Comparison of ENCODE assay signal across 17 cellular contexts in the genomic region with DNA sequence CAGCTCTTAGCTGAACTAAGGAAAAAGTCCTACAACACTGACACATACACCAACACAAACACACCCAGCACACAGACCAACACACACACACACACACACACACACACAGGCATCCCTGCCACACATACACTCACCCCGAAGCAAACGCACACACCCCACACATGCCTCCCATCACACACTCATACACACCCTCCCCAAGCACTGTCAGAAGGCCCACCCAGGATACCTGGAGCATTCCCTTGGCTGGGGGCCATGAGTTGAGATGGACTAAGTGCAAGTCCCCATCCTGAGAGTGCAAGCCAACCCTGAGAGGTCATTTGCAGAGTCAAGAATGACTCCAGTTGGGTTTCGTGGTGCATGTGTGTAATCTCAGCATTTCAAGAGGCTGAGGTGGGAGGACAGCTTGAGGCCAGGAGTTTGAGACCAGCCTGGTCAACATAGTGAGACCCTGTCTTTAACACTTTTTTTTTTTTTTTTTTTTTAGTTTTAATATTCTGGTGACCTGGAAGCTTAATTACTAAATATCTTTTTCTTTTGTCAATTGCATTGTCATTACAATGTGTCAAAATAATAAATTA.
DNase-seq lines count a peak whose midpoint lies in the region; ATAC-seq, FAIRE-seq and TF ChIP-seq lines count a peak whose summit lies in the region.
"Had no signal": no experiment of that assay in that cellular context is flagged by ENCODE, and none has a peak within 500 bp of the region (broad histone marks: within the 10 kb centered on the region; RNA-seq: fewer than 3 reads in every experiment).

No MANE protein-coding gene starts in this region.

- H3K4me3 ChIP-seq in IMR-90 (ENCODE audit: insufficient read depth, low read depth, low read length) (no peak overlapping the region), sigmoid colon (no peak overlapping the region)
- H3K4me3 ChIP-seq: Peyer's patch, SK-N-MC had no signal

- CTCF ChIA-PET in IMR-90 (lab: Yijun Ruan, JAX) = no interaction called here

- TF ChIP-seq RAD21 in IMR-90 (IDR thresholded peaks at IDR 0.05; ENCODE audit: low read length) = no peak

- no peak overlapping the region for H4K8ac ChIP-seq in IMR-90 (ENCODE audit: low read depth in 2 of 2, low read length in 2 of 2)

- FAIRE-seq in GM12892 (lab: Jason Lieb, UNC) = no peak

- no TSS peak for BruUV-seq in IMR-90 (replicated peaks; lab: Mats Ljungman, UMichigan)

- 0 out of 2 replicates have a peak, but pooled peaks cover 6% of the 10 kb centered on the region for H3K9me1 ChIP-seq in IMR-90 (ENCODE audit: insufficient read depth, low read length)

- intact Hi-C loops in CD14-positive monocyte (cut with micrococcal nuclease) = no loop called here
- intact Hi-C loops in IMR-90 (cut with micrococcal nuclease) = no loop called here
- intact Hi-C loops in sigmoid colon (cut with DNase I) = no loop called here

- no peak for TF ChIP-seq EP300 in sigmoid colon (IDR thresholded peaks at IDR 0.05)

- H3K4ac ChIP-seq in IMR-90 (ENCODE audit: low read depth, low read length) = peak overlapping the region; percentile 43; the same call in 1 of the 2 replicates

- H3K27me3 Mint-ChIP-seq in CD14-positive monocyte (ENCODE audit: low read depth in 3 of 3) (peaks cover 0 to 1% (median 0%) of the 10 kb centered on the region in 3 donors), mesothelial cell of epicardium (ENCODE audit: low read depth) (no peaks in the 10 kb centered on the region)
- H3K27me3 Mint-ChIP-seq: CD4-positive, alpha-beta memory T cell had no signal

- H3K56ac ChIP-seq in IMR-90 (ENCODE audit: extremely low read depth, insufficient read depth, low read length) = no peak overlapping the region

- H2BK5ac ChIP-seq in IMR-90 (ENCODE audit: low read depth, low read length, poor library complexity, severe bottlenecking) = no peak overlapping the region

- POLR2A ChIA-PET in IMR-90 (lab: Charles Lee; ENCODE audit: unreplicated experiment) = no interaction called here

- H4K91ac ChIP-seq in IMR-90 (ENCODE audit: insufficient read depth, low read depth, low read length) = no peak overlapping the region

- no peak overlapping the region for H2BK20ac ChIP-seq in IMR-90 (ENCODE audit: low read depth, low read length)

- peak overlapping the region; percentile 23 for H2AFZ ChIP-seq in IMR-90 (replicated peaks; ENCODE audit: low read length, poor library complexity)

- no peaks in the 10 kb centered on the region for H3K36me3 ChIP-seq in IMR-90 (ENCODE audit: control insufficient read depth, insufficient read depth, low read length)
- H3K36me3 ChIP-seq in sigmoid colon = no peaks in the 10 kb centered on the region
- H3K36me3 ChIP-seq: Peyer's patch had no signal

- H3K23ac ChIP-seq in IMR-90 (ENCODE audit: low read depth, low read length) = no peak overlapping the region

- H4K20me1 ChIP-seq in IMR-90 (ENCODE audit: insufficient read depth, low read length) = no peaks in the 10 kb centered on the region

- 80% methylated on average over 1 of the region's 3 CpGs; no CpG with 5 or more reads in 1 of the 2 experiments for WGBS in IMR-90 (ENCODE audit: extremely low coverage in 2 of 2, insufficient read length in 1 of 2), 2 experiments
- WGBS in sigmoid colon, 2 donors = 91 to 96% methylated on average over 3 of the region's 3 CpGs

- H3K14ac ChIP-seq in IMR-90 (replicated peaks; ENCODE audit: low read depth, low read length) = no peak overlapping the region; the same call in 1 of the 2 replicates

- H3K4me2 ChIP-seq in IMR-90 (ENCODE audit: low read depth, low read length) = no peak overlapping the region

- H3K36me3 Mint-ChIP-seq in CD14-positive monocyte (no peaks in the 10 kb centered on the region), mesothelial cell of epicardium (peaks cover 4% of the 10 kb centered on the region)
- H3K36me3 Mint-ChIP-seq: CD4-positive, alpha-beta memory T cell had no signal

- peak overlapping the region in 5 of 7 donors; percentile 14 to 90 (median 70) for H3K27ac Mint-ChIP-seq in CD14-positive monocyte
- peak overlapping the region; percentile 51 for H3K27ac Mint-ChIP-seq in mesothelial cell of epicardium
- H3K27ac Mint-ChIP-seq: HFFc6 had no signal

- TF ChIP-seq POLR2A in IMR-90 (IDR thresholded peaks at IDR 0.05; ENCODE audit: low read depth, low read length) = no peak
- TF ChIP-seq POLR2A in sigmoid colon (IDR thresholded peaks at IDR 0.05) = no peak
- no peak for TF ChIP-seq POLR2A in GM12892 (IDR thresholded peaks at IDR 0.05; ENCODE audit: low read depth, low read length)

- dilution Hi-C loops in IMR-90 (cut with HindIII; ENCODE audit: low sequenced_read_pairs, unreplicated experiment) = no loop called here

- H4K5ac ChIP-seq in IMR-90 (ENCODE audit: low read depth, low read length) = no peak overlapping the region

- no peak overlapping the region for H2AK9ac ChIP-seq in IMR-90 (replicated peaks; ENCODE audit: low read depth, low read length, poor library complexity)

- H2AK5ac ChIP-seq in IMR-90 (ENCODE audit: low read depth, low read length) = peak overlapping the region; percentile 15; the same call in 1 of the 2 replicates

- in situ Hi-C loops in IMR-90 (cut with MboI; ENCODE audit: low sequenced_read_pairs) = no loop called here

- H3K4me1 Mint-ChIP-seq in CD14-positive monocyte (peaks cover 43% of the 10 kb centered on the region), mesothelial cell of epicardium (peaks cover 25% of the 10 kb centered on the region)
- H3K4me1 Mint-ChIP-seq: CD4-positive, alpha-beta memory T cell had no signal

- no peak overlapping the region for H3K27ac ChIP-seq in IMR-90 (ENCODE audit: insufficient read depth, low read length)
- H3K27ac ChIP-seq in sigmoid colon = no peak overlapping the region
- H3K27ac ChIP-seq: SK-N-MC had no signal

- H3K4me3 Mint-ChIP-seq in CD14-positive monocyte (peak overlapping the region in 1 of 2 donors; percentile 13), mesothelial cell of epicardium (no peak overlapping the region)
- H3K4me3 Mint-ChIP-seq: CD4-positive, alpha-beta memory T cell; HFFc6 had no signal

- no peaks in the 10 kb centered on the region for H3K27me3 ChIP-seq in IMR-90 (ENCODE audit: control insufficient read depth, insufficient read depth, low read length)
- H3K27me3 ChIP-seq in sigmoid colon = no peaks in the 10 kb centered on the region
- H3K27me3 ChIP-seq: Peyer's patch had no signal

- H3K4me1 ChIP-seq in IMR-90 (ENCODE audit: control insufficient read depth, insufficient read depth, low read length) = peaks cover 5% of the 10 kb centered on the region; the same call in 1 of the 2 replicates
- H3K4me1 ChIP-seq in sigmoid colon = no peaks in the 10 kb centered on the region

- no peak overlapping the region for H2BK120ac ChIP-seq in IMR-90 (ENCODE audit: low read depth, low read length)

- TF ChIP-seq CTCF in CD14-positive monocyte (IDR thresholded peaks at IDR 0.05) = no peak
- TF ChIP-seq CTCF in IMR-90 (conservative IDR thresholded peaks at IDR 0.05; ENCODE audit: low read depth, low read length) = no peak
- no peak for TF ChIP-seq CTCF in mesothelial cell of epicardium (IDR thresholded peaks at IDR 0.05; ENCODE audit: unreplicated experiment)
- TF ChIP-seq CTCF in sigmoid colon (IDR thresholded peaks at IDR 0.05) = no peak

- ATAC-seq in IMR-90 (ENCODE audit: low read depth) (no peak), HG03442 (IDR thresholded peaks at IDR 0.05; ENCODE audit: unreplicated experiment) (no peak)

- H3K79me1 ChIP-seq in IMR-90 (ENCODE audit: low read depth in 1 of 2, low read length in 2 of 2) = no peaks in the 10 kb centered on the region

- DNase-seq in CD14-positive monocyte (ENCODE audit: low spot score) (no peak), IMR-90 (no peak), mesothelial cell of epicardium (ENCODE audit: low spot score in 2 of 2, unreplicated experiment in 2 of 2) (peak in 1 of 2 experiments; percentile 22), sigmoid colon (peak; percentile 61), cerebellar cortex (ENCODE audit: low spot score) (no peak), GM12892 (ENCODE audit: insufficient read length) (no peak)
- DNase-seq: ACHN; AML-193; CD4-positive, alpha-beta memory T cell; HFFc6; NCI-H1105; NCI-H1694; NCI-H2227 treated with DMSO at 0.1 percent for 48 hours; NCI-H524; Peyer's patch had no signal

- H3K9me3 Mint-ChIP-seq in CD14-positive monocyte = peaks cover 0 to 6% (median 2%) of the 10 kb centered on the region in 7 donors
- H3K9me3 Mint-ChIP-seq in mesothelial cell of epicardium = peaks cover 20% of the 10 kb centered on the region

- H3K9me3 ChIP-seq in IMR-90 (ENCODE audit: control insufficient read depth, insufficient read depth, low read length) (no peaks in the 10 kb centered on the region), sigmoid colon (no peaks in the 10 kb centered on the region)
- H3K9me3 ChIP-seq: Peyer's patch had no signal

- no peak overlapping the region for H2BK15ac ChIP-seq in IMR-90 (ENCODE audit: low read depth, low read length)

- H3K9ac ChIP-seq in IMR-90 (ENCODE audit: low read depth, low read length) = no peak overlapping the region

- H3K18ac ChIP-seq in IMR-90 (ENCODE audit: low read depth, low read length) = no peak overlapping the region

TF ChIP-seq in IMR-90, 13 proteins besides CTCF, POLR2A, EP300 and RAD21 (continues in another document):
- TF ChIP-seq BHLHE40 (IDR thresholded peaks at IDR 0.05; ENCODE audit: low read depth, low read length) (no peak), MAFK (IDR thresholded peaks at IDR 0.05; ENCODE audit: low read depth, low read length) (no peak), MXI1 (IDR thresholded peaks at IDR 0.05; ENCODE audit: borderline replicate concordance, low read depth, low read length) (no peak), RCOR1 (IDR thresholded peaks at IDR 0.05; ENCODE audit: insufficient replicate concordance, low read length) (no peak), CHD1 (IDR thresholded peaks at IDR 0.05; ENCODE audit: low read depth, low read length) (no peak)
- TF ChIP-seq, protein P1, sequence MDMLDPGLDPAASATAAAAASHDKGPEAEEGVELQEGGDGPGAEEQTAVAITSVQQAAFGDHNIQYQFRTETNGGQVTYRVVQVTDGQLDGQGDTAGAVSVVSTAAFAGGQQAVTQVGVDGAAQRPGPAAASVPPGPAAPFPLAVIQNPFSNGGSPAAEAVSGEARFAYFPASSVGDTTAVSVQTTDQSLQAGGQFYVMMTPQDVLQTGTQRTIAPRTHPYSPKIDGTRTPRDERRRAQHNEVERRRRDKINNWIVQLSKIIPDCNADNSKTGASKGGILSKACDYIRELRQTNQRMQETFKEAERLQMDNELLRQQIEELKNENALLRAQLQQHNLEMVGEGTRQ (IDR thresholded peaks at IDR 0.05; ENCODE audit: low read depth, low read length) = no peak
- TF ChIP-seq, protein P2, sequence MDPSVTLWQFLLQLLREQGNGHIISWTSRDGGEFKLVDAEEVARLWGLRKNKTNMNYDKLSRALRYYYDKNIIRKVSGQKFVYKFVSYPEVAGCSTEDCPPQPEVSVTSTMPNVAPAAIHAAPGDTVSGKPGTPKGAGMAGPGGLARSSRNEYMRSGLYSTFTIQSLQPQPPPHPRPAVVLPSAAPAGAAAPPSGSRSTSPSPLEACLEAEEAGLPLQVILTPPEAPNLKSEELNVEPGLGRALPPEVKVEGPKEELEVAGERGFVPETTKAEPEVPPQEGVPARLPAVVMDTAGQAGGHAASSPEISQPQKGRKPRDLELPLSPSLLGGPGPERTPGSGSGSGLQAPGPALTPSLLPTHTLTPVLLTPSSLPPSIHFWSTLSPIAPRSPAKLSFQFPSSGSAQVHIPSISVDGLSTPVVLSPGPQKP (IDR thresholded peaks at IDR 0.05; ENCODE audit: borderline replicate concordance, low read depth, low read length) = no peak
